In the genomic region with DNA sequence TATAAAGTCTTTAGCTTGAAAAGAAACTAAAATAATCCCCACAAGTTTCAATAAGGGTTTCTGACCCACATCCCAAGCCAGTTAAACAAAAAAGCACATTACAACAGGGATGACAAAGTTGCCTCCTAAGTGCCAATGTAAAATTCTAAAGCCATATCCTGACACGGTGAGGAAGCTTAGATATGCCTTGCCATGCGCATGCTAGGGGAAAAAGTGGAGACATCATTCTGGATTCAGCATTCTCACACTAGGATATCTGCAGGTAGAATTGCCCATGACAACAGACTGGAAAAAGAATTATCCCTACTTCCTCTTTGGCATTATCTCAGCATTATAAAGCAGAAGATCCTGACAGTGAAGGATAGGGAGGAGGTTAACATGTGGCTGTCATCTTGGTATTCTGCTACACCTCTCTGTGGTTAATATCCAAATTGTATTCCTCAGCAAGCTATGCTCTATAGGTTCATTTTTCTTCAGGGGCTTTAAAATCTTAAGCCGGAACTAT, we compare ENCODE assay signal across 8 cellular contexts. TPM values are rescaled to one million over a fixed set of nuclear protein-coding genes. Genes with fewer than 3 reads are reported as not detected.
DNase-seq lines count a peak whose midpoint lies in the region; ATAC-seq and TF ChIP-seq lines count a peak whose summit lies in the region.

No MANE protein-coding gene starts in this region.

- H3K9me3 ChIP-seq in HCT116 (ENCODE audit: control insufficient read depth in 1 of 2, insufficient read depth in 1 of 2, low read depth in 1 of 2, low read length in 2 of 2) (no peaks in the 10 kb centered on the region), OCI-LY7 (ENCODE audit: low read length) (no peaks in the 10 kb centered on the region)

- no peaks in the 10 kb centered on the region for H3K9me3 Mint-ChIP-seq in effector memory CD8-positive, alpha-beta T cell
- H3K9me3 Mint-ChIP-seq in progenitor cell of endocrine pancreas (ENCODE audit: low read depth): no peaks in the 10 kb centered on the region

- H2AFZ ChIP-seq in HCT116 (ENCODE audit: low read depth, low read length, poor library complexity, severe bottlenecking) (no peak overlapping the region), OCI-LY7 (ENCODE audit: low read length) (no peak overlapping the region; the same call in 1 of the 2 replicates)

- H3K27me3 ChIP-seq in HCT116 (ENCODE audit: insufficient read depth, low read length): no peaks in the 10 kb centered on the region

- no peak overlapping the region for H3K9ac ChIP-seq in HCT116 (ENCODE audit: low read length)

- no peak for ATAC-seq in HCT116
- no peak for ATAC-seq in effector memory CD8-positive, alpha-beta T cell (replicated peaks)
- no peak for ATAC-seq in HG03432 (IDR thresholded peaks at IDR 0.05; ENCODE audit: unreplicated experiment)
- ATAC-seq in GM19328 (IDR thresholded peaks at IDR 0.05; ENCODE audit: unreplicated experiment): no peak

- H4K20me1 ChIP-seq in HCT116 (ENCODE audit: insufficient read depth): peaks cover 4% of the 10 kb centered on the region; the same call in 1 of the 2 replicates
- no peaks in the 10 kb centered on the region for H4K20me1 ChIP-seq in OCI-LY7 (ENCODE audit: insufficient read depth, low read length)

- RAD21 ChIA-PET in HCT116 (lab: Charles Lee; ENCODE audit: low non-redundant PET in 1 of 2, low total read pairs in 2 of 2, uncharacterized antibody in 2 of 2, unreplicated experiment in 2 of 2): no interaction called here

- H3K36me3 ChIP-seq in HCT116 (ENCODE audit: control insufficient read depth in 1 of 2, insufficient read depth in 2 of 2, low read length in 2 of 2): peaks cover 23 to 25% of the 10 kb centered on the region in 2 experiments
- H3K36me3 ChIP-seq in OCI-LY7 (ENCODE audit: insufficient read depth, low read length): no peaks in the 10 kb centered on the region

- TF ChIP-seq CTCF in HCT116 (IDR thresholded peaks at IDR 0.05 in 2 of 3, conservative IDR thresholded peaks at IDR 0.05 in 1 of 3; ENCODE audit: borderline replicate concordance in 1 of 3, insufficient read depth in 1 of 3, low read depth in 2 of 3, low read length in 2 of 3) (no peak), OCI-LY7 (conservative IDR thresholded peaks at IDR 0.05; ENCODE audit: low read length) (no peak), progenitor cell of endocrine pancreas (IDR thresholded peaks at IDR 0.05; ENCODE audit: unreplicated experiment) (no peak)

- peaks cover 40 to 53% of the 10 kb centered on the region in 2 experiments for H3K4me1 ChIP-seq in HCT116 (ENCODE audit: control insufficient read depth in 1 of 2, insufficient read depth in 2 of 2, low read length in 2 of 2)
- peaks cover 70% of the 10 kb centered on the region for H3K4me1 ChIP-seq in OCI-LY7 (ENCODE audit: insufficient read depth, low read length, poor library complexity, severe bottlenecking)

- peaks cover 16% of the 10 kb centered on the region for H3K36me3 Mint-ChIP-seq in effector memory CD8-positive, alpha-beta T cell (ENCODE audit: insufficient read depth)
- peaks cover 22% of the 10 kb centered on the region for H3K36me3 Mint-ChIP-seq in progenitor cell of endocrine pancreas (ENCODE audit: insufficient read depth)

- no peaks in the 10 kb centered on the region for H3K27me3 Mint-ChIP-seq in effector memory CD8-positive, alpha-beta T cell
- H3K27me3 Mint-ChIP-seq in progenitor cell of endocrine pancreas: no peaks in the 10 kb centered on the region

- DNase-seq in HCT116 (ENCODE audit: low read depth, low spot score) (no peak), OCI-LY7 (ENCODE audit: low spot score) (no peak), progenitor cell of endocrine pancreas (ENCODE audit: low spot score, unreplicated experiment) (no peak), iPS-NIHi7 (ENCODE audit: extremely low spot score) (no peak), NCI-H1105 (lab: John Stamatoyannopoulos, UW) (no peak)
- no peak for DNase-seq in effector memory CD8-positive, alpha-beta T cell

- intact Hi-C loops in HCT116 (cut with micrococcal nuclease) (loop anchor here (2.0 to 10.0 kb wide), 2 partner anchors 193 to 297 kb away; no protein-coding TSS in a partner anchor), OCI-LY7 (cut with micrococcal nuclease; ENCODE audit: unreplicated experiment) (loop anchor here (5.0 kb wide), 2 partner anchors 100 to 180 kb away; a partner anchor contains a TSS)

- no peak for TF ChIP-seq RAD21 in HCT116 (IDR thresholded peaks at IDR 0.05; ENCODE audit: low read depth)

- no TSS peak for BruUV-seq in HCT116 (replicated peaks; lab: Mats Ljungman, UMichigan)
- BruUV-seq in OCI-LY7 (replicated peaks; lab: Mats Ljungman, UMichigan): no TSS peak

- no peak for TF ChIP-seq POLR2A in HCT116 (IDR thresholded peaks at IDR 0.05; ENCODE audit: borderline replicate concordance, extremely low read depth, insufficient read depth, insufficient read length)

- H3K4me3 Mint-ChIP-seq in effector memory CD8-positive, alpha-beta T cell: peak overlapping the region; percentile 78 to 89
- H3K4me3 Mint-ChIP-seq in progenitor cell of endocrine pancreas (ENCODE audit: low read depth): peak overlapping the region; percentile 10

- no peak overlapping the region for H3K4me3 ChIP-seq in HCT116 (replicated peaks in 1 of 2; ENCODE audit: low read depth in 1 of 2, low read length in 2 of 2)
- H3K4me3 ChIP-seq in OCI-LY7 (ENCODE audit: low read depth, low read length, poor library complexity, severe bottlenecking): peak overlapping the region; percentile 52

- H3K79me2 ChIP-seq in HCT116 (ENCODE audit: insufficient read depth, low read length): peaks cover 43% of the 10 kb centered on the region
- no peaks in the 10 kb centered on the region for H3K79me2 ChIP-seq in OCI-LY7 (ENCODE audit: insufficient read depth, low read depth, low read length)

- peaks cover 44 to 58% of the 10 kb centered on the region in 2 donors for H3K4me1 Mint-ChIP-seq in effector memory CD8-positive, alpha-beta T cell (ENCODE audit: low read depth in 2 of 2)
- H3K4me1 Mint-ChIP-seq in progenitor cell of endocrine pancreas (ENCODE audit: low read depth): peaks cover 62% of the 10 kb centered on the region

- H3K9me2 ChIP-seq in HCT116 (ENCODE audit: insufficient read depth): no peaks in the 10 kb centered on the region
- H3K9me2 ChIP-seq in OCI-LY7 (ENCODE audit: insufficient read depth, low read length): no peaks in the 10 kb centered on the region

- H3K4me2 ChIP-seq in HCT116 (ENCODE audit: low read length) (peak overlapping the region; percentile 42), OCI-LY7 (ENCODE audit: low read length) (peak overlapping the region; percentile 71)

- CTCF ChIA-PET in HCT116 (lab: Charles Lee) (interaction anchor here (1.7 kb wide), 2 partner anchors 112 to 328 kb away, joined by 4 read pairs; no protein-coding TSS in a partner anchor), OCI-LY7 (lab: Charles Lee; ENCODE audit: unreplicated experiment) (interaction anchor here (0.6 kb wide), 1 partner anchor 180 kb away, joined by 3 read pairs; no protein-coding TSS in a partner anchor)

- H3K27ac Mint-ChIP-seq in effector memory CD8-positive, alpha-beta T cell: no peak overlapping the region
- H3K27ac Mint-ChIP-seq in progenitor cell of endocrine pancreas: peak overlapping the region; percentile 21

- POLR2A ChIA-PET in HCT116 (lab: Charles Lee) (interaction anchor here (1.0 to 1.9 kb wide), 12 partner anchors 10 to 330 kb away, joined by 3 to 9 read pairs (median 4); no protein-coding TSS in a partner anchor), OCI-LY7 (lab: Charles Lee) (interaction anchor here (0.8 to 3.0 kb wide), 9 partner anchors 8 to 123 kb away, joined by 3 to 23 read pairs (median 5); no protein-coding TSS in a partner anchor)

- H3K27ac ChIP-seq in HCT116 (ENCODE audit: low read depth, low read length) (peak overlapping the region; percentile 43), OCI-LY7 (ENCODE audit: low read depth, low read length, poor library complexity, severe bottlenecking) (peak overlapping the region; percentile 77)

TF ChIP-seq in HCT116, 20 proteins besides CTCF, POLR2A, EP300 and RAD21:
- TF ChIP-seq, protein P1, sequence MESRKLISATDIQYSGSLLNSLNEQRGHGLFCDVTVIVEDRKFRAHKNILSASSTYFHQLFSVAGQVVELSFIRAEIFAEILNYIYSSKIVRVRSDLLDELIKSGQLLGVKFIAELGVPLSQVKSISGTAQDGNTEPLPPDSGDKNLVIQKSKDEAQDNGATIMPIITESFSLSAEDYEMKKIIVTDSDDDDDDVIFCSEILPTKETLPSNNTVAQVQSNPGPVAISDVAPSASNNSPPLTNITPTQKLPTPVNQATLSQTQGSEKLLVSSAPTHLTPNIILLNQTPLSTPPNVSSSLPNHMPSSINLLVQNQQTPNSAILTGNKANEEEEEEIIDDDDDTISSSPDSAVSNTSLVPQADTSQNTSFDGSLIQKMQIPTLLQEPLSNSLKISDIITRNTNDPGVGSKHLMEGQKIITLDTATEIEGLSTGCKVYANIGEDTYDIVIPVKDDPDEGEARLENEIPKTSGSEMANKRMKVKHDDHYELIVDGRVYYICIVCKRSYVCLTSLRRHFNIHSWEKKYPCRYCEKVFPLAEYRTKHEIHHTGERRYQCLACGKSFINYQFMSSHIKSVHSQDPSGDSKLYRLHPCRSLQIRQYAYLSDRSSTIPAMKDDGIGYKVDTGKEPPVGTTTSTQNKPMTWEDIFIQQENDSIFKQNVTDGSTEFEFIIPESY (IDR thresholded peaks at IDR 0.05; ENCODE audit: extremely low read depth, insufficient replicate concordance, low read length): peak; percentile 8
- TF ChIP-seq FOSL1 (IDR thresholded peaks at IDR 0.05; ENCODE audit: low read depth): no peak
- TF ChIP-seq POLR2AphosphoS5 (IDR thresholded peaks at IDR 0.05; ENCODE audit: low read depth, low read length): peak; percentile 58

RNA-seq across cellular contexts. Expression of a gene that starts 4.9 kb away (rescaled TPM):
- total RNA-seq in HCT116 (2021; ENCODE audit: unreplicated experiment) (219 TPM), OCI-LY7 (2022) (1.3 and 2.2 TPM in 2 replicates), progenitor cell of endocrine pancreas (80.1 and 85.8 TPM in 2 replicates)
- 249 and 297 TPM in 2 replicates for polyA plus RNA-seq in HCT116 (2012)
- total RNA-seq in OCI-LY7 (2014; rRNA removed; shearing (Covaris generic)): 0.47 and 1.9 TPM in 2 replicates

Comparison
In these comparisons a context has a peak if more than half of its experiments do, and no peak if none do; other contexts are left out.
1. RNA of a gene that starts 4.9 kb away (total RNA-seq): 219 TPM in HCT116 (single experiment) and 80.1 to 85.8 TPM in progenitor cell of endocrine pancreas; 0.47 to 2.2 TPM in OCI-LY7; every median in the first group is over 10 times any median in the second.